1 cellular context compared by ENCODE assay signal in genomic region chr22:44211946-44212930, GRCh38.
TF ChIP-seq lines count a peak whose summit lies in the region.

No MANE protein-coding gene starts in this region.

TF ChIP-seq in GM23338, 12 proteins besides CTCF, POLR2A, EP300 and RAD21 (continued from another document):
- TF ChIP-seq ETS1 (IDR thresholded peaks at IDR 0.05) = no peak
